In genomic region chr9:136051568-136052432, GRCh38 we compare ENCODE assay signal across 8 cellular contexts. TPM values are rescaled to one million over a fixed set of nuclear protein-coding genes. Genes with fewer than 3 reads are reported as not detected.
A peak's percentile ranks its signal among the peaks of the same experiment; 100 is the strongest.
DNase-seq lines count a peak whose midpoint lies in the region; ATAC-seq and TF ChIP-seq lines count a peak whose summit lies in the region.

No MANE protein-coding gene starts in this region.

- H4K8ac ChIP-seq in trophoblast cell (ENCODE audit: low read depth, low read length), result peak overlapping the region; percentile 2

- no peaks in the 10 kb centered on the region for H3K36me3 ChIP-seq in body of pancreas (replicated peaks in 1 of 2; ENCODE audit: insufficient read depth in 1 of 2, low read depth in 2 of 2)
- H3K36me3 ChIP-seq in trophoblast cell (ENCODE audit: control insufficient read depth in 1 of 2, insufficient read depth in 2 of 2, low read length in 2 of 2), result peaks cover 19 to 24% of the 10 kb centered on the region in 2 experiments

- H2AK5ac ChIP-seq in trophoblast cell (ENCODE audit: low read length), result no peak overlapping the region

- intact Hi-C loops in body of pancreas (cut with DNase I), result no loop called here

- peak overlapping the region in 1 of 2 donors; percentile 2 for H3K4me3 ChIP-seq in body of pancreas
- peak overlapping the region; percentile 80 for H3K4me3 ChIP-seq in trophoblast cell (ENCODE audit: low read depth, low read length)

- peak overlapping the region; percentile 26 for H2AFZ ChIP-seq in trophoblast cell (ENCODE audit: insufficient read depth, low read length, poor library complexity)

- DNase-seq in AG08395 (ENCODE audit: low spot score) (peak; percentile 89), GOT3 (lab: John Stamatoyannopoulos, UW) (peak; percentile 19), NCI-H510A treated with DMSO at 0.1 percent for 48 hours (lab: John Stamatoyannopoulos, UW) (peak; percentile 83), body of pancreas (peak; percentile 73 to 86 (median 82)), hippocampal formation (lab: John Stamatoyannopoulos, UW) (peak; percentile 92), trophoblast cell (peak; percentile 89 to 92), NCI-H82 (lab: John Stamatoyannopoulos, UW) (no peak)

- H3K4me1 ChIP-seq in body of pancreas (peaks cover 49% of the 10 kb centered on the region), trophoblast cell (ENCODE audit: control insufficient read depth in 1 of 2, insufficient read depth in 2 of 2, low read length in 2 of 2) (peaks cover 10 to 31% of the 10 kb centered on the region in 2 experiments)

- H3K27me3 ChIP-seq in body of pancreas (no peaks in the 10 kb centered on the region), trophoblast cell (ENCODE audit: insufficient read depth, low read length) (no peaks in the 10 kb centered on the region)

- peak overlapping the region; percentile 15 for H4K91ac ChIP-seq in trophoblast cell (ENCODE audit: low read depth, low read length)

- peak overlapping the region; percentile 41 for H2BK120ac ChIP-seq in trophoblast cell (ENCODE audit: insufficient read depth, low read length, poor library complexity)

- peak overlapping the region; percentile 4 for H3K14ac ChIP-seq in trophoblast cell (ENCODE audit: low read length)

- peaks cover 7% of the 10 kb centered on the region for H3K79me2 ChIP-seq in trophoblast cell (ENCODE audit: control insufficient read depth, insufficient read depth, low read length, poor library complexity)

- peak overlapping the region; percentile 18 for H3K4ac ChIP-seq in trophoblast cell (ENCODE audit: low read depth, low read length)

- WGBS in body of pancreas, 2 donors, result 0 to 1% methylated on average over 45 to 64 of the region's 66 CpGs
- no CpG with 5 or more reads among the region's 66 CpGs for WGBS in trophoblast cell (ENCODE audit: extremely low coverage, insufficient coverage, insufficient read length)

- H2BK5ac ChIP-seq in trophoblast cell (ENCODE audit: low read depth, low read length, poor library complexity), result peak overlapping the region; percentile 68

- H3K23ac ChIP-seq in trophoblast cell (ENCODE audit: low read length), result no peak overlapping the region

- peak overlapping the region; percentile 54 for H3K18ac ChIP-seq in trophoblast cell (ENCODE audit: low read length)

- peak in 2 of 3 donors; percentile 60 to 63 for TF ChIP-seq POLR2A in body of pancreas (IDR thresholded peaks at IDR 0.05)

- H2BK12ac ChIP-seq in trophoblast cell (ENCODE audit: low read length), result no peak overlapping the region

- peak overlapping the region; percentile 40 for H4K12ac ChIP-seq in trophoblast cell (ENCODE audit: low read depth, low read length)

- H3K79me1 ChIP-seq in trophoblast cell (ENCODE audit: low read length), result peaks cover 20% of the 10 kb centered on the region

- H3K9me3 ChIP-seq in body of pancreas, result no peaks in the 10 kb centered on the region
- H3K9me3 ChIP-seq in trophoblast cell (ENCODE audit: insufficient read depth, low read depth, low read length), result no peaks in the 10 kb centered on the region

- peak overlapping the region; percentile 72 to 89 (median 79) for H3K27ac ChIP-seq in body of pancreas
- H3K27ac ChIP-seq in trophoblast cell (ENCODE audit: low read depth, low read length), result peak overlapping the region; percentile 81

- TF ChIP-seq CTCF in body of pancreas (IDR thresholded peaks at IDR 0.05), result no peak

- peak overlapping the region; percentile 13 for H3K9ac ChIP-seq in trophoblast cell (ENCODE audit: low read length)

- peak overlapping the region; percentile 66 for H3K4me2 ChIP-seq in trophoblast cell (ENCODE audit: low read length)

- peak; percentile 81 for ATAC-seq in body of pancreas
- ATAC-seq in HG03439 (IDR thresholded peaks at IDR 0.05; ENCODE audit: unreplicated experiment), result no peak

RNA-seq across cellular contexts. Expression of gene NACC2, which starts 43.3 kb away (rescaled TPM):
- total RNA-seq in body of pancreas, result 10 to 100 TPM; 16.6 to 21.1 TPM
- 13.9 and 14.5 TPM in 2 replicates for polyA plus RNA-seq in trophoblast cell (2013)
